In the genomic region with DNA sequence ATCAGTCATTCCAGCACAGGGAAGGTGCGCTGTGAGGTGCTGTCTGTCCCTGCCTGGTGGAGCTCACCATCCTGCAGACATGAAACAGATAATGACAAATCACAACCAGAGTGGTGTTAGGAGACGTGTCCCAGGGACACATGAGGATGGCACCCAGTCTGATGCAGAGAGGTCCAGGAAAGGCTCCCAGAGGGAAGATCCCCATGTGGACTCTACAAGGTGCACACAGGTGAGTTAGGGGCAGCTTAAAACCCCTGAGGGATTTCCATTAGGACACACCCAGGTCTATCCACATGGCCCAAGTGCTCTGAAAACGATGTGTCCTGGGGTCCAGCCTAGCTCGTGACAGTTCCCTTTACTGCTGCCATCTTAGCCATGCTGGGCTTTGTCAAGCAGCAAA, we compare ENCODE assay signal across 24 cellular contexts.
"Had no signal": no experiment of that assay in that cellular context is flagged by ENCODE, and none has a peak within 500 bp of the region (broad histone marks: within the 10 kb centered on the region; RNA-seq: fewer than 3 reads in every experiment).

No MANE protein-coding gene starts in this region.

- H3K9me3 Mint-ChIP-seq: mesothelial cell of epicardium had no signal

- H3K4me3 Mint-ChIP-seq: immature natural killer cell, mesothelial cell of epicardium had no signal

- H3K36me3 ChIP-seq: colonic mucosa, esophagus muscularis mucosa, gastrocnemius medialis, heart left ventricle, left lung, lower lobe of right lung had no signal

- H3K4me1 ChIP-seq: colonic mucosa, esophagus muscularis mucosa, gastrocnemius medialis, heart left ventricle, left lung, lower lobe of right lung had no signal

- H3K27ac ChIP-seq: colonic mucosa, esophagus muscularis mucosa, gastrocnemius medialis, heart left ventricle, hepatocyte, left lung, lower lobe of right lung had no signal

- H3K4me2 ChIP-seq: hepatocyte had no signal

- H3K27ac Mint-ChIP-seq: immature natural killer cell, mesothelial cell of epicardium had no signal

- DNase-seq: cerebellar nuclear complex; colonic mucosa; dermis blood vessel endothelial cell; effector CD4-positive, alpha-beta T cell; effector memory CD4-positive, alpha-beta T cell; foreskin fibroblast; foreskin melanocyte; gastrocnemius medialis; heart left ventricle; hypothalamus; immature natural killer cell; islet precursor cell; kidney; kidney glomerular epithelial cell; left cardiac atrium; left lung; left ventricle myocardium superior; lower lobe of right lung; mesenchymal stem cell; mucosa of descending colon had no signal

- H3K4me3 ChIP-seq: colonic mucosa, dorsolateral prefrontal cortex, esophagus muscularis mucosa, gastrocnemius medialis, heart left ventricle, hepatocyte, left lung, lower lobe of right lung, mucosa of descending colon had no signal

- H3K79me2 ChIP-seq: hepatocyte had no signal

- H3K36me3 Mint-ChIP-seq: immature natural killer cell, mesothelial cell of epicardium had no signal

- H3K27me3 ChIP-seq: colonic mucosa, gastrocnemius medialis, heart left ventricle, hepatocyte had no signal

- H3K4me1 Mint-ChIP-seq: immature natural killer cell, mesothelial cell of epicardium had no signal

- H3K9me3 ChIP-seq: colonic mucosa, esophagus muscularis mucosa, gastrocnemius medialis, heart left ventricle, lower lobe of right lung, mucosa of descending colon had no signal

- H2AFZ ChIP-seq: hepatocyte had no signal
